ENCODE assay signal across 1 cellular context in genomic region chr17:77372444-77373297, GRCh38.
TF ChIP-seq lines count a peak whose summit lies in the region.

No MANE protein-coding gene starts in this region.

TF ChIP-seq in HepG2, 621 proteins besides CTCF, POLR2A, EP300 and RAD21 (continued from another document and continues in another):
- TF ChIP-seq DZIP1 (CRISPR knock-in tag; IDR thresholded peaks at IDR 0.05) (0 out of 2 replicates have a peak, but pooled peaks have one; percentile 84), NFKB2 (CRISPR knock-in tag; IDR thresholded peaks at IDR 0.05; ENCODE audit: borderline replicate concordance) (peak; percentile 70; the same call in 1 of the 2 replicates), ZNF232 (CRISPR knock-in tag; IDR thresholded peaks at IDR 0.05; ENCODE audit: borderline replicate concordance) (peak; percentile 75), ZNF136 (CRISPR knock-in tag; IDR thresholded peaks at IDR 0.05; ENCODE audit: low read depth) (no peak; the same call in 1 of the 2 replicates), SMC3 (IDR thresholded peaks at IDR 0.05; ENCODE audit: low read length) (no peak; the same call in 1 of the 2 replicates), TFDP1 (CRISPR knock-in tag; IDR thresholded peaks at IDR 0.05; ENCODE audit: borderline replicate concordance) (peak; percentile 56), ZNF770 (CRISPR knock-in tag; IDR thresholded peaks at IDR 0.05) (peak; percentile 82), ZNF451 (CRISPR knock-in tag; IDR thresholded peaks at IDR 0.05) (no peak), SIX1 (CRISPR knock-in tag; IDR thresholded peaks at IDR 0.05; ENCODE audit: borderline replicate concordance) (peak; percentile 94), ZBTB14 (CRISPR knock-in tag; IDR thresholded peaks at IDR 0.05) (peak; percentile 70), ZEB1 (IDR thresholded peaks at IDR 0.05; ENCODE audit: insufficient replicate concordance, low read depth) (peak; percentile 24), MXD4 (CRISPR knock-in tag; IDR thresholded peaks at IDR 0.05) (peak; percentile 64; the same call in 1 of the 2 replicates), ZNF747 (CRISPR knock-in tag; IDR thresholded peaks at IDR 0.05; ENCODE audit: borderline replicate concordance) (peak; percentile 94), PATZ1 (CRISPR knock-in tag; IDR thresholded peaks at IDR 0.05) (peak; percentile 99), POLR2G (IDR thresholded peaks at IDR 0.05; ENCODE audit: low read depth, low read length) (peak; percentile 34; the same call in 1 of the 2 replicates), PCBP2 (optimal IDR thresholded peaks at IDR 0.05; ENCODE audit: low read depth, low read length, poor library complexity, severe bottlenecking) (no peak), SIX4 (CRISPR knock-in tag; IDR thresholded peaks at IDR 0.05) (peak; percentile 97), ZSCAN12 (CRISPR knock-in tag; IDR thresholded peaks at IDR 0.05) (0 out of 2 replicates have a peak, but pooled peaks have one; percentile 7), ATF4 (CRISPR knock-in tag; IDR thresholded peaks at IDR 0.05) (no peak; a peak in 1 of 4 replicates), TEAD3 (CRISPR knock-in tag; optimal IDR thresholded peaks at IDR 0.05; ENCODE audit: borderline replicate concordance) (peak; percentile 15), ZNF660 (CRISPR knock-in tag; IDR thresholded peaks at IDR 0.05; ENCODE audit: borderline replicate concordance, low read depth) (0 out of 2 replicates have a peak, but pooled peaks have one; percentile 34), SETDB1 (CRISPR knock-in tag; IDR thresholded peaks at IDR 0.05; ENCODE audit: borderline replicate concordance) (no peak), ZBTB26 (CRISPR knock-in tag; IDR thresholded peaks at IDR 0.05; ENCODE audit: borderline replicate concordance) (peak; percentile 33; the same call in 1 of the 2 replicates), KLF11 (CRISPR knock-in tag; IDR thresholded peaks at IDR 0.05) (no peak), MED8 (CRISPR knock-in tag; IDR thresholded peaks at IDR 0.05; ENCODE audit: insufficient replicate concordance) (peak; percentile 75), NCOR1 (IDR thresholded peaks at IDR 0.05; ENCODE audit: borderline replicate concordance, low read length) (peak; percentile 76; the same call in 1 of the 2 replicates), ZNF605 (CRISPR knock-in tag; IDR thresholded peaks at IDR 0.05) (peak; percentile 82; the same call in 1 of the 2 replicates), FOXP1 (IDR thresholded peaks at IDR 0.05) (no peak), FOXP1 (CRISPR knock-in tag; IDR thresholded peaks at IDR 0.05) (peak; percentile 44), POLR2AphosphoS5 (IDR thresholded peaks at IDR 0.05; ENCODE audit: low read depth, low read length) (no peak)
- TF ChIP-seq, protein P1, sequence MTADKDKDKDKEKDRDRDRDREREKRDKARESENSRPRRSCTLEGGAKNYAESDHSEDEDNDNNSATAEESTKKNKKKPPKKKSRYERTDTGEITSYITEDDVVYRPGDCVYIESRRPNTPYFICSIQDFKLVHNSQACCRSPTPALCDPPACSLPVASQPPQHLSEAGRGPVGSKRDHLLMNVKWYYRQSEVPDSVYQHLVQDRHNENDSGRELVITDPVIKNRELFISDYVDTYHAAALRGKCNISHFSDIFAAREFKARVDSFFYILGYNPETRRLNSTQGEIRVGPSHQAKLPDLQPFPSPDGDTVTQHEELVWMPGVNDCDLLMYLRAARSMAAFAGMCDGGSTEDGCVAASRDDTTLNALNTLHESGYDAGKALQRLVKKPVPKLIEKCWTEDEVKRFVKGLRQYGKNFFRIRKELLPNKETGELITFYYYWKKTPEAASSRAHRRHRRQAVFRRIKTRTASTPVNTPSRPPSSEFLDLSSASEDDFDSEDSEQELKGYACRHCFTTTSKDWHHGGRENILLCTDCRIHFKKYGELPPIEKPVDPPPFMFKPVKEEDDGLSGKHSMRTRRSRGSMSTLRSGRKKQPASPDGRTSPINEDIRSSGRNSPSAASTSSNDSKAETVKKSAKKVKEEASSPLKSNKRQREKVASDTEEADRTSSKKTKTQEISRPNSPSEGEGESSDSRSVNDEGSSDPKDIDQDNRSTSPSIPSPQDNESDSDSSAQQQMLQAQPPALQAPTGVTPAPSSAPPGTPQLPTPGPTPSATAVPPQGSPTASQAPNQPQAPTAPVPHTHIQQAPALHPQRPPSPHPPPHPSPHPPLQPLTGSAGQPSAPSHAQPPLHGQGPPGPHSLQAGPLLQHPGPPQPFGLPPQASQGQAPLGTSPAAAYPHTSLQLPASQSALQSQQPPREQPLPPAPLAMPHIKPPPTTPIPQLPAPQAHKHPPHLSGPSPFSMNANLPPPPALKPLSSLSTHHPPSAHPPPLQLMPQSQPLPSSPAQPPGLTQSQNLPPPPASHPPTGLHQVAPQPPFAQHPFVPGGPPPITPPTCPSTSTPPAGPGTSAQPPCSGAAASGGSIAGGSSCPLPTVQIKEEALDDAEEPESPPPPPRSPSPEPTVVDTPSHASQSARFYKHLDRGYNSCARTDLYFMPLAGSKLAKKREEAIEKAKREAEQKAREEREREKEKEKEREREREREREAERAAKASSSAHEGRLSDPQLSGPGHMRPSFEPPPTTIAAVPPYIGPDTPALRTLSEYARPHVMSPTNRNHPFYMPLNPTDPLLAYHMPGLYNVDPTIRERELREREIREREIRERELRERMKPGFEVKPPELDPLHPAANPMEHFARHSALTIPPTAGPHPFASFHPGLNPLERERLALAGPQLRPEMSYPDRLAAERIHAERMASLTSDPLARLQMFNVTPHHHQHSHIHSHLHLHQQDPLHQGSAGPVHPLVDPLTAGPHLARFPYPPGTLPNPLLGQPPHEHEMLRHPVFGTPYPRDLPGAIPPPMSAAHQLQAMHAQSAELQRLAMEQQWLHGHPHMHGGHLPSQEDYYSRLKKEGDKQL (CRISPR knock-in tag; IDR thresholded peaks at IDR 0.05; ENCODE audit: low read depth) = peak; percentile 69
- TF ChIP-seq, protein P2, sequence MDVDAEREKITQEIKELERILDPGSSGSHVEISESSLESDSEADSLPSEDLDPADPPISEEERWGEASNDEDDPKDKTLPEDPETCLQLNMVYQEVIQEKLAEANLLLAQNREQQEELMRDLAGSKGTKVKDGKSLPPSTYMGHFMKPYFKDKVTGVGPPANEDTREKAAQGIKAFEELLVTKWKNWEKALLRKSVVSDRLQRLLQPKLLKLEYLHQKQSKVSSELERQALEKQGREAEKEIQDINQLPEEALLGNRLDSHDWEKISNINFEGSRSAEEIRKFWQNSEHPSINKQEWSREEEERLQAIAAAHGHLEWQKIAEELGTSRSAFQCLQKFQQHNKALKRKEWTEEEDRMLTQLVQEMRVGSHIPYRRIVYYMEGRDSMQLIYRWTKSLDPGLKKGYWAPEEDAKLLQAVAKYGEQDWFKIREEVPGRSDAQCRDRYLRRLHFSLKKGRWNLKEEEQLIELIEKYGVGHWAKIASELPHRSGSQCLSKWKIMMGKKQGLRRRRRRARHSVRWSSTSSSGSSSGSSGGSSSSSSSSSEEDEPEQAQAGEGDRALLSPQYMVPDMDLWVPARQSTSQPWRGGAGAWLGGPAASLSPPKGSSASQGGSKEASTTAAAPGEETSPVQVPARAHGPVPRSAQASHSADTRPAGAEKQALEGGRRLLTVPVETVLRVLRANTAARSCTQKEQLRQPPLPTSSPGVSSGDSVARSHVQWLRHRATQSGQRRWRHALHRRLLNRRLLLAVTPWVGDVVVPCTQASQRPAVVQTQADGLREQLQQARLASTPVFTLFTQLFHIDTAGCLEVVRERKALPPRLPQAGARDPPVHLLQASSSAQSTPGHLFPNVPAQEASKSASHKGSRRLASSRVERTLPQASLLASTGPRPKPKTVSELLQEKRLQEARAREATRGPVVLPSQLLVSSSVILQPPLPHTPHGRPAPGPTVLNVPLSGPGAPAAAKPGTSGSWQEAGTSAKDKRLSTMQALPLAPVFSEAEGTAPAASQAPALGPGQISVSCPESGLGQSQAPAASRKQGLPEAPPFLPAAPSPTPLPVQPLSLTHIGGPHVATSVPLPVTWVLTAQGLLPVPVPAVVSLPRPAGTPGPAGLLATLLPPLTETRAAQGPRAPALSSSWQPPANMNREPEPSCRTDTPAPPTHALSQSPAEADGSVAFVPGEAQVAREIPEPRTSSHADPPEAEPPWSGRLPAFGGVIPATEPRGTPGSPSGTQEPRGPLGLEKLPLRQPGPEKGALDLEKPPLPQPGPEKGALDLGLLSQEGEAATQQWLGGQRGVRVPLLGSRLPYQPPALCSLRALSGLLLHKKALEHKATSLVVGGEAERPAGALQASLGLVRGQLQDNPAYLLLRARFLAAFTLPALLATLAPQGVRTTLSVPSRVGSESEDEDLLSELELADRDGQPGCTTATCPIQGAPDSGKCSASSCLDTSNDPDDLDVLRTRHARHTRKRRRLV (CRISPR knock-in tag; IDR thresholded peaks at IDR 0.05) = peak; percentile 51; the same call in 1 of the 2 replicates
